ENCODE assay signal across 2 cellular contexts in genomic region chr18:64365106-64365505, GRCh38.
A peak's percentile ranks its signal among the peaks of the same experiment; 100 is the strongest.
TF ChIP-seq lines count a peak whose summit lies in the region.

No MANE protein-coding gene starts in this region.

TF ChIP-seq in HepG2, 621 proteins besides CTCF, POLR2A, EP300 and RAD21:
- TF ChIP-seq TIGD3 (CRISPR knock-in tag; IDR thresholded peaks at IDR 0.05; ENCODE audit: borderline replicate concordance) (no peak), ZSCAN22 (CRISPR knock-in tag; IDR thresholded peaks at IDR 0.05) (no peak), ZNF598 (CRISPR knock-in tag; IDR thresholded peaks at IDR 0.05; ENCODE audit: borderline replicate concordance) (no peak), ZNF280B (CRISPR knock-in tag; IDR thresholded peaks at IDR 0.05; ENCODE audit: borderline replicate concordance) (no peak), HOMEZ (CRISPR knock-in tag; IDR thresholded peaks at IDR 0.05; ENCODE audit: low read depth) (no peak), REXO4 (CRISPR knock-in tag; IDR thresholded peaks at IDR 0.05; ENCODE audit: borderline replicate concordance) (no peak), STAG1 (CRISPR knock-in tag; IDR thresholded peaks at IDR 0.05) (no peak), ETV6 (CRISPR knock-in tag; conservative IDR thresholded peaks at IDR 0.05) (no peak), HIC2 (CRISPR knock-in tag; IDR thresholded peaks at IDR 0.05; ENCODE audit: low read depth) (no peak), DRAP1 (CRISPR knock-in tag; IDR thresholded peaks at IDR 0.05) (no peak)

TF ChIP-seq in GM12878, 131 proteins besides CTCF, POLR2A, EP300 and RAD21 (continued from another document):
- TF ChIP-seq ZNF687 (IDR thresholded peaks at IDR 0.05) = no peak
- TF ChIP-seq ELK1 (IDR thresholded peaks at IDR 0.05; ENCODE audit: low read depth, low read length) = no peak
- TF ChIP-seq USF1 (IDR thresholded peaks at IDR 0.05; ENCODE audit: borderline replicate concordance, extremely low read length, insufficient read depth, low read depth, low read length) = no peak
- no peak for TF ChIP-seq CBX3 (IDR thresholded peaks at IDR 0.05; ENCODE audit: borderline replicate concordance, low read depth)
- TF ChIP-seq TBL1XR1 (IDR thresholded peaks at IDR 0.05; ENCODE audit: low read depth, low read length) = no peak
- TF ChIP-seq ZNF274 (IDR thresholded peaks at IDR 0.05; ENCODE audit: insufficient read depth, insufficient read length) = no peak
- no peak for TF ChIP-seq PML (IDR thresholded peaks at IDR 0.05; ENCODE audit: low read length)
- no peak for TF ChIP-seq YY1 (IDR thresholded peaks at IDR 0.05; ENCODE audit: low read depth, low read length)
- no peak for TF ChIP-seq CEBPZ (IDR thresholded peaks at IDR 0.05; ENCODE audit: low read depth, low read length)
- TF ChIP-seq RCOR1 (conservative IDR thresholded peaks at IDR 0.05; ENCODE audit: low read depth, low read length) = no peak
- TF ChIP-seq NBN (IDR thresholded peaks at IDR 0.05) = no peak
- no peak for TF ChIP-seq GABPA (IDR thresholded peaks at IDR 0.05; ENCODE audit: low read depth)
- TF ChIP-seq ETV6 (conservative IDR thresholded peaks at IDR 0.05 in 1 of 2, IDR thresholded peaks at IDR 0.05 in 1 of 2; ENCODE audit: borderline replicate concordance in 1 of 2, low read depth in 1 of 2) = peak in 1 of 2 experiments; percentile 54; a peak in 2 of 4 replicates
- TF ChIP-seq ZNF592 (IDR thresholded peaks at IDR 0.05) = no peak
- 0 out of 2 replicates have a peak, but pooled peaks have one; percentile 10 for TF ChIP-seq RUNX3 (IDR thresholded peaks at IDR 0.05; ENCODE audit: low read length)
- TF ChIP-seq DPF2 (IDR thresholded peaks at IDR 0.05) = no peak
- no peak for TF ChIP-seq NFIC (IDR thresholded peaks at IDR 0.05; ENCODE audit: low read depth, low read length)
- TF ChIP-seq ATF2 (IDR thresholded peaks at IDR 0.05; ENCODE audit: low read length) = no peak
- TF ChIP-seq ASH2L (IDR thresholded peaks at IDR 0.05; ENCODE audit: borderline replicate concordance, low read depth) = no peak
- no peak for TF ChIP-seq FOS (IDR thresholded peaks at IDR 0.05; ENCODE audit: borderline replicate concordance, extremely low read depth, insufficient read length)
- no peak for TF ChIP-seq CUX1 (IDR thresholded peaks at IDR 0.05; ENCODE audit: insufficient replicate concordance, low read depth, low read length)
- no peak for TF ChIP-seq SKIL (IDR thresholded peaks at IDR 0.05; ENCODE audit: low read depth, poor library complexity, severe bottlenecking)
- TF ChIP-seq JUNB (IDR thresholded peaks at IDR 0.05) = peak; percentile 60
